13 cellular contexts compared by ENCODE assay signal in genomic region chr7:131497454-131497853, GRCh38.
"Had no signal": no experiment of that assay in that cellular context is flagged by ENCODE, and none has a peak within 500 bp of the region (broad histone marks: within the 10 kb centered on the region; RNA-seq: fewer than 3 reads in every experiment).

No MANE protein-coding gene starts in this region.

- DNase-seq: activated CD4-positive, alpha-beta T cell treated with anti-CD3 and anti-CD28 coated beads for 1 hour; activated CD4-positive, alpha-beta T cell treated with anti-CD3 and anti-CD28 coated beads, Interleukin-2, amount 50 U/mL, for 48 hours; activated effector memory CD4-positive, alpha-beta T cell treated with anti-CD3 and anti-CD28 coated beads, Interleukin-2, amount 50 U/mL, for 16 hours; activated naive CD8-positive, alpha-beta T cell treated with anti-CD3 and anti-CD28 coated beads for 36 hours; activated T-cell treated with anti-CD3 and anti-CD28 coated beads, Interleukin-2, amount 50 U/mL, for 4 hours; hippocampal formation; mucosa of descending colon; naive thymus-derived CD8-positive, alpha-beta T cell; nucleus accumbens; stimulated activated CD4-positive, alpha-beta T cell treated with anti-CD3 and anti-CD28 coated beads, Interleukin-12 subunit alpha, Interleukin-12 subunit beta, amount 100 ng/mL, for 4 hours; stimulated activated naive CD4-positive, alpha-beta T cell had no signal

- ATAC-seq: activated T-cell treated with anti-CD3 and anti-CD28 coated beads, Interleukin-2, amount 50 U/mL, for 4 hours; mucosa of descending colon; naive thymus-derived CD8-positive, alpha-beta T cell had no signal

- H3K27me3 ChIP-seq: esophagus muscularis mucosa had no signal

- H3K9me3 ChIP-seq: esophagus muscularis mucosa, mucosa of descending colon had no signal

- H3K4me3 ChIP-seq: esophagus muscularis mucosa, lung, mucosa of descending colon had no signal
